Comparison of ENCODE assay signal across 11 cellular contexts in the genomic region with DNA sequence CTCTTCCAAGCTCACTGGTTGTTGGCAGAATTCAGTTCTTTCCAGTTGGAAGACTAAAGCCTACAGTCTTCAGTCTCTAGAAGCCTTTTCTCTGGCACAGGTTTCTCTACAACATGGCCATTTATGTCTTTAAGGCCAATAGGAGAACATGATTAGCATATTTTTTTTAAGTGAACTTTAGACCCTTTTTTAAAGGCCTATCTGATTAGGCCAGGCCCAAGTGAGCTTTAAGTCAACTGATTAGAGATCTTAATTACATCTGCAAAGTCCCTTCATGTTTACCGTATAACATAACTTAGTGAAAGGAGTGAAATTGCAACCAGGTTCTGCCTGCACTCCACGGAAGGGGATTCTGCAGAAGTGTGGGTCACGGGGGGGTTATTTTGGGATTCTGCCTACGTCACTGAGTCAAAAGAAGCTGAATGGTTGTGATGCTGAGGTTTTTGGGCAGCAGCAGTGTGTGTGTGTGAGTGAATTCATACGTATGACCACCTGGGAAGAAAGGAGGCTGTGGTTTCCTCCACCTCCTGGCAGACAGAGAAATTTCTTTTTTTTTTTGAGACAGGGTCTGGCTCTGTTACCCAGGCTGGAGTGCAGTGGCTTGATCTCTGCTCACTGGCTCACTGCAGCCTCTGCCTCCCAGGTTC. TPM values are rescaled to one million over a fixed set of nuclear protein-coding genes. Genes with fewer than 3 reads are reported as not detected.
DNase-seq lines count a peak whose midpoint lies in the region; ATAC-seq and TF ChIP-seq lines count a peak whose summit lies in the region.
"Had no signal": no experiment of that assay in that cellular context is flagged by ENCODE, and none has a peak within 500 bp of the region (broad histone marks: within the 10 kb centered on the region; RNA-seq: fewer than 3 reads in every experiment).

No MANE protein-coding gene starts in this region.

- CTCF ChIA-PET in activated naive CD4-positive, alpha-beta T cell treated with anti-CD3 and anti-CD28 coated beads, Interleukin-2, amount 10 ng/mL, durations not matched to agents 7 days and 5 days (lab: Charles Lee): interaction anchor here (0.6 to 1.5 kb wide), 5 partner anchors 13 to 140 kb away, joined by 3 to 4 read pairs (median 3); no protein-coding TSS in a partner anchor

- DNase-seq in activated naive CD4-positive, alpha-beta T cell treated with Interleukin-2 at 50 U/mL for 16 hours: peak; percentile 14
- DNase-seq in activated naive CD4-positive, alpha-beta T cell treated with anti-CD3 and anti-CD28 coated beads, Interleukin-2, amount 10 ng/mL, durations not matched to agents 7 days and 5 days: no peak
- no peak for DNase-seq in activated T-helper 1 cell treated with anti-CD3 and anti-CD28 coated beads, Interleukin-12 subunit alpha, Interleukin-12 subunit beta, Interleukin-2, Interleukin-4 antibody, amounts not matched to agents 30 ng/mL and 10 ng/mL and 1 ng/mL, durations not matched to agents 14 hours and 24 hours and 36 hours (ENCODE audit: low spot score)
- DNase-seq in stimulated activated naive CD8-positive, alpha-beta T cell treated with anti-CD3 and anti-CD28 coated beads, Interleukin-15, amount 100 ng/mL, for 72 hours: no peak
- DNase-seq in G401 (ENCODE audit: low spot score) (no peak), NCI-H2029 (lab: John Stamatoyannopoulos, UW) (no peak), neural progenitor cell (ENCODE audit: low spot score) (no peak)
- DNase-seq: lower lobe of right lung, sigmoid colon had no signal

- no peak overlapping the region for H3K27ac ChIP-seq in neural progenitor cell
- H3K27ac ChIP-seq: lower lobe of right lung, sigmoid colon had no signal

- H4K20me1 ChIP-seq in neural progenitor cell (ENCODE audit: low read depth): no peaks in the 10 kb centered on the region

- no peak overlapping the region for H3K4me3 Mint-ChIP-seq in activated naive CD4-positive, alpha-beta T cell treated with anti-CD3 and anti-CD28 coated beads, Interleukin-2, amount 10 ng/mL, durations not matched to agents 7 days and 5 days
- no peak overlapping the region for H3K4me3 Mint-ChIP-seq in activated T-helper 1 cell treated with anti-CD3 and anti-CD28 coated beads, Interleukin-12 subunit alpha, Interleukin-12 subunit beta, Interleukin-2, Interleukin-4 antibody, amounts not matched to agents 30 ng/mL and 10 ng/mL and 1 ng/mL, durations not matched to agents 14 hours and 24 hours and 36 hours
- H3K4me3 Mint-ChIP-seq in stimulated activated naive CD8-positive, alpha-beta T cell treated with anti-CD3 and anti-CD28 coated beads, Interleukin-15, amount 100 ng/mL, for 72 hours: no peak overlapping the region
- H3K4me3 Mint-ChIP-seq in neural progenitor cell: no peak overlapping the region

- TF ChIP-seq CTCF in neural progenitor cell (IDR thresholded peaks at IDR 0.05): no peak

- no peaks in the 10 kb centered on the region for H3K79me2 ChIP-seq in neural progenitor cell (ENCODE audit: low read depth)

- H3K4me1 ChIP-seq in neural progenitor cell: no peaks in the 10 kb centered on the region
- H3K4me1 ChIP-seq: lower lobe of right lung, sigmoid colon had no signal

- no peak overlapping the region for H3K27ac Mint-ChIP-seq in activated naive CD4-positive, alpha-beta T cell treated with anti-CD3 and anti-CD28 coated beads, Interleukin-2, amount 10 ng/mL, durations not matched to agents 7 days and 5 days
- H3K27ac Mint-ChIP-seq in activated T-helper 1 cell treated with anti-CD3 and anti-CD28 coated beads, Interleukin-12 subunit alpha, Interleukin-12 subunit beta, Interleukin-2, Interleukin-4 antibody, amounts not matched to agents 30 ng/mL and 10 ng/mL and 1 ng/mL, durations not matched to agents 14 hours and 24 hours and 36 hours: peak overlapping the region; percentile 4
- H3K27ac Mint-ChIP-seq in stimulated activated naive CD8-positive, alpha-beta T cell treated with anti-CD3 and anti-CD28 coated beads, Interleukin-15, amount 100 ng/mL, for 72 hours: peak overlapping the region in 1 of 2 donors; percentile 44
- H3K27ac Mint-ChIP-seq in neural progenitor cell: no peak overlapping the region

- H3K36me3 Mint-ChIP-seq in activated naive CD4-positive, alpha-beta T cell treated with anti-CD3 and anti-CD28 coated beads, Interleukin-2, amount 10 ng/mL, durations not matched to agents 7 days and 5 days: peaks cover 20% of the 10 kb centered on the region
- peaks cover 31% of the 10 kb centered on the region for H3K36me3 Mint-ChIP-seq in activated T-helper 1 cell treated with anti-CD3 and anti-CD28 coated beads, Interleukin-12 subunit alpha, Interleukin-12 subunit beta, Interleukin-2, Interleukin-4 antibody, amounts not matched to agents 30 ng/mL and 10 ng/mL and 1 ng/mL, durations not matched to agents 14 hours and 24 hours and 36 hours (ENCODE audit: low read depth)
- H3K36me3 Mint-ChIP-seq in neural progenitor cell: peaks cover 2% of the 10 kb centered on the region

- no peak overlapping the region for H2AFZ ChIP-seq in neural progenitor cell (replicated peaks)

- peak; percentile 69 for ATAC-seq in HG03095 (IDR thresholded peaks at IDR 0.05; ENCODE audit: unreplicated experiment)
- peak; percentile 55 for ATAC-seq in stimulated activated naive CD8-positive, alpha-beta T cell treated with anti-CD3 and anti-CD28 coated beads, Interleukin-15, amount 100 ng/mL, for 72 hours
- ATAC-seq: lower lobe of right lung had no signal

- peaks cover 11% of the 10 kb centered on the region for H3K4me1 Mint-ChIP-seq in activated naive CD4-positive, alpha-beta T cell treated with anti-CD3 and anti-CD28 coated beads, Interleukin-2, amount 10 ng/mL, durations not matched to agents 7 days and 5 days
- H3K4me1 Mint-ChIP-seq in activated T-helper 1 cell treated with anti-CD3 and anti-CD28 coated beads, Interleukin-12 subunit alpha, Interleukin-12 subunit beta, Interleukin-2, Interleukin-4 antibody, amounts not matched to agents 30 ng/mL and 10 ng/mL and 1 ng/mL, durations not matched to agents 14 hours and 24 hours and 36 hours (ENCODE audit: low read depth): peaks cover 24% of the 10 kb centered on the region
- peaks cover 21% of the 10 kb centered on the region for H3K4me1 Mint-ChIP-seq in stimulated activated naive CD8-positive, alpha-beta T cell treated with anti-CD3 and anti-CD28 coated beads, Interleukin-15, amount 100 ng/mL, for 72 hours
- peaks cover 11% of the 10 kb centered on the region for H3K4me1 Mint-ChIP-seq in neural progenitor cell

- no peaks in the 10 kb centered on the region for H3K36me3 ChIP-seq in neural progenitor cell
- H3K36me3 ChIP-seq: sigmoid colon had no signal

- intact Hi-C loops in activated T-helper 1 cell treated with anti-CD3 and anti-CD28 coated beads, Interleukin-12 subunit alpha, Interleukin-12 subunit beta, Interleukin-2, Interleukin-4 antibody, amounts not matched to agents 30 ng/mL and 10 ng/mL and 1 ng/mL, durations not matched to agents 14 hours and 24 hours and 36 hours (cut with micrococcal nuclease): loop anchor here (1.0 kb wide), 1 partner anchor 27 kb away; no protein-coding TSS in a partner anchor

- no peaks in the 10 kb centered on the region for H3K9me3 Mint-ChIP-seq in activated naive CD4-positive, alpha-beta T cell treated with anti-CD3 and anti-CD28 coated beads, Interleukin-2, amount 10 ng/mL, durations not matched to agents 7 days and 5 days
- H3K9me3 Mint-ChIP-seq in activated T-helper 1 cell treated with anti-CD3 and anti-CD28 coated beads, Interleukin-12 subunit alpha, Interleukin-12 subunit beta, Interleukin-2, Interleukin-4 antibody, amounts not matched to agents 30 ng/mL and 10 ng/mL and 1 ng/mL, durations not matched to agents 14 hours and 24 hours and 36 hours: no peaks in the 10 kb centered on the region
- H3K9me3 Mint-ChIP-seq in stimulated activated naive CD8-positive, alpha-beta T cell treated with anti-CD3 and anti-CD28 coated beads, Interleukin-15, amount 100 ng/mL, for 72 hours: no peaks in the 10 kb centered on the region
- H3K9me3 Mint-ChIP-seq in neural progenitor cell: peaks cover 3% of the 10 kb centered on the region

- no peaks in the 10 kb centered on the region for H3F3A ChIP-seq in neural progenitor cell (ENCODE audit: low read depth)

- H3K9ac ChIP-seq in neural progenitor cell: no peak overlapping the region

- no peaks in the 10 kb centered on the region for H3K9me3 ChIP-seq in neural progenitor cell (ENCODE audit: low read depth)
- H3K9me3 ChIP-seq: lower lobe of right lung, sigmoid colon had no signal

- no peak overlapping the region for H3K4me3 ChIP-seq in neural progenitor cell
- H3K4me3 ChIP-seq: lower lobe of right lung, sigmoid colon had no signal

- in situ Hi-C loops in G401 (cut with HindIII; ENCODE audit: low sequenced_read_pairs): no loop called here

- H3K27me3 ChIP-seq in neural progenitor cell: no peaks in the 10 kb centered on the region
- H3K27me3 ChIP-seq: sigmoid colon had no signal

- H3K4me2 ChIP-seq in neural progenitor cell: no peak overlapping the region

- H3K27me3 Mint-ChIP-seq in activated naive CD4-positive, alpha-beta T cell treated with anti-CD3 and anti-CD28 coated beads, Interleukin-2, amount 10 ng/mL, durations not matched to agents 7 days and 5 days: no peaks in the 10 kb centered on the region
- H3K27me3 Mint-ChIP-seq in activated T-helper 1 cell treated with anti-CD3 and anti-CD28 coated beads, Interleukin-12 subunit alpha, Interleukin-12 subunit beta, Interleukin-2, Interleukin-4 antibody, amounts not matched to agents 30 ng/mL and 10 ng/mL and 1 ng/mL, durations not matched to agents 14 hours and 24 hours and 36 hours (ENCODE audit: insufficient read depth): no peaks in the 10 kb centered on the region
- H3K27me3 Mint-ChIP-seq in stimulated activated naive CD8-positive, alpha-beta T cell treated with anti-CD3 and anti-CD28 coated beads, Interleukin-15, amount 100 ng/mL, for 72 hours: no peaks in the 10 kb centered on the region
- peaks cover 7% of the 10 kb centered on the region for H3K27me3 Mint-ChIP-seq in neural progenitor cell (ENCODE audit: insufficient read depth, low read depth)

RNA-seq across cellular contexts. Expression of gene ALOX5AP, which starts 31.7 kb away (rescaled TPM):
- 65.8 and 72.2 TPM in 2 replicates for total RNA-seq in activated T-helper 1 cell treated with anti-CD3 and anti-CD28 coated beads, Interleukin-12 subunit alpha, Interleukin-12 subunit beta, Interleukin-2, Interleukin-4 antibody, amounts not matched to agents 30 ng/mL and 10 ng/mL and 1 ng/mL, durations not matched to agents 14 hours and 24 hours and 36 hours
- not detected in 2 replicates for total RNA-seq in G401 (2014; rRNA removed; shearing (Covaris generic))
- not detected in 2 replicates for total RNA-seq in neural progenitor cell (ENCODE audit: low replicate concordance)
- total RNA-seq: bronchial epithelial cell had no signal

Comparison
In these comparisons a context has a peak if more than half of its experiments do, and no peak if none do; other contexts are left out.
1. RNA of gene ALOX5AP, which starts 31.7 kb away (total RNA-seq): 65.8 to 72.2 TPM in activated T-helper 1 cell treated with anti-CD3 and anti-CD28 coated beads, Interleukin-12 subunit alpha, Interleukin-12 subunit beta, Interleukin-2, Interleukin-4 antibody, amounts not matched to agents 30 ng/mL and 10 ng/mL and 1 ng/mL, durations not matched to agents 14 hours and 24 hours and 36 hours; not detected in G401 and not detected in neural progenitor cell; every median in the first group is over 10 times any median in the second.